1 cellular context compared by ENCODE assay signal in the genomic region with DNA sequence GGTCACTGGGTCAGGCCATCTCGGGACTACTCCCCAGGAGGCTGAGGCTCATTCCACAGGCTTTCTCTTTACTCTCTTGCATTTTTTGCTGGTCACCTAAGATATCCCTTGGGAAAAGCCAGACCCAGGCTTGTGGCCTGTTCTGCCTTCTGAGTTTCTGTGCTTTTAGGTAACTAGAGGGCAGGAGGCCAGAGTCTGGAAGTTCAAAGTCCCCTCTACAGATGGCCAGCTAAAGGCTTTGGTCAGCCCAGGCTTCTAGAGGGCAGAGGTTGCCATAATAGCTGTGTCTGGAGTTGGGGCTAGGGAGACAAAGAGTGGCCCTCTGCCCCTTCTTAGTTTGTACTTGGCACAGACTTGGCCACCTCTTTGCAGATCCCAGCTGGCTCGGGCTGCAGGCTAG.
A peak's percentile ranks its signal among the peaks of the same experiment; 100 is the strongest.
TF ChIP-seq lines count a peak whose summit lies in the region.

No MANE protein-coding gene starts in this region.

TF ChIP-seq in HepG2, 621 proteins besides CTCF, POLR2A, EP300 and RAD21:
- TF ChIP-seq CREB1 (IDR thresholded peaks at IDR 0.05) (no peak), CREB1 (CRISPR knock-in tag; IDR thresholded peaks at IDR 0.05) (no peak), HNF4G (IDR thresholded peaks at IDR 0.05; ENCODE audit: borderline replicate concordance, low read depth, low read length) (0 out of 2 replicates have a peak, but pooled peaks have one; percentile 18), HNF4G (CRISPR knock-in tag; IDR thresholded peaks at IDR 0.05; ENCODE audit: borderline replicate concordance, low read depth) (no peak), ATM (IDR thresholded peaks at IDR 0.05; ENCODE audit: borderline replicate concordance) (no peak), ZNF644 (CRISPR knock-in tag; IDR thresholded peaks at IDR 0.05; ENCODE audit: low read depth) (0 out of 2 replicates have a peak, but pooled peaks have one; percentile 25), ZNF768 (CRISPR knock-in tag; IDR thresholded peaks at IDR 0.05) (no peak), NRL (CRISPR knock-in tag; IDR thresholded peaks at IDR 0.05; ENCODE audit: borderline replicate concordance) (no peak), ZNF556 (CRISPR knock-in tag; IDR thresholded peaks at IDR 0.05; ENCODE audit: borderline replicate concordance) (no peak), ZNF33B (CRISPR knock-in tag; IDR thresholded peaks at IDR 0.05) (no peak), HIVEP1 (CRISPR knock-in tag; IDR thresholded peaks at IDR 0.05) (no peak), NR2F1 (CRISPR knock-in tag; IDR thresholded peaks at IDR 0.05) (0 out of 4 replicates have a peak, but pooled peaks have one; percentile 31 to 37), BRCA1 (CRISPR knock-in tag; IDR thresholded peaks at IDR 0.05) (no peak), HNF4A (CRISPR knock-in tag; IDR thresholded peaks at IDR 0.05) (peak; percentile 76), ZFP36 (IDR thresholded peaks at IDR 0.05; ENCODE audit: borderline replicate concordance, low read depth, low read length, partially characterized antibody) (no peak), ARID2 (CRISPR knock-in tag; IDR thresholded peaks at IDR 0.05; ENCODE audit: borderline replicate concordance) (no peak), ZNF703 (CRISPR knock-in tag; IDR thresholded peaks at IDR 0.05; ENCODE audit: borderline replicate concordance) (no peak), RXRB (CRISPR knock-in tag; IDR thresholded peaks at IDR 0.05; ENCODE audit: borderline replicate concordance) (0 out of 2 replicates have a peak, but pooled peaks have one; percentile 18)
- TF ChIP-seq, protein P1, sequence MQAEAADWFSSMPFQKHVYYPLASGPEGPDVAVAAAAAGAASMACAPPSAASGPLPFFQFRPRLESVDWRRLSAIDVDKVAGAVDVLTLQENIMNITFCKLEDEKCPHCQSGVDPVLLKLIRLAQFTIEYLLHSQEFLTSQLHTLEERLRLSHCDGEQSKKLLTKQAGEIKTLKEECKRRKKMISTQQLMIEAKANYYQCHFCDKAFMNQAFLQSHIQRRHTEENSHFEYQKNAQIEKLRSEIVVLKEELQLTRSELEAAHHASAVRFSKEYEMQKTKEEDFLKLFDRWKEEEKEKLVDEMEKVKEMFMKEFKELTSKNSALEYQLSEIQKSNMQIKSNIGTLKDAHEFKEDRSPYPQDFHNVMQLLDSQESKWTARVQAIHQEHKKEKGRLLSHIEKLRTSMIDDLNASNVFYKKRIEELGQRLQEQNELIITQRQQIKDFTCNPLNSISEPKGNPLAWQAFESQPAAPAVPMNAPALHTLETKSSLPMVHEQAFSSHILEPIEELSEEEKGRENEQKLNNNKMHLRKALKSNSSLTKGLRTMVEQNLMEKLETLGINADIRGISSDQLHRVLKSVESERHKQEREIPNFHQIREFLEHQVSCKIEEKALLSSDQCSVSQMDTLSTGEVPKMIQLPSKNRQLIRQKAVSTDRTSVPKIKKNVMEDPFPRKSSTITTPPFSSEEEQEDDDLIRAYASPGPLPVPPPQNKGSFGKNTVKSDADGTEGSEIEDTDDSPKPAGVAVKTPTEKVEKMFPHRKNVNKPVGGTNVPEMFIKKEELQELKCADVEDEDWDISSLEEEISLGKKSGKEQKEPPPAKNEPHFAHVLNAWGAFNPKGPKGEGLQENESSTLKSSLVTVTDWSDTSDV (CRISPR knock-in tag; IDR thresholded peaks at IDR 0.05), result no peak
- TF ChIP-seq, protein P2, sequence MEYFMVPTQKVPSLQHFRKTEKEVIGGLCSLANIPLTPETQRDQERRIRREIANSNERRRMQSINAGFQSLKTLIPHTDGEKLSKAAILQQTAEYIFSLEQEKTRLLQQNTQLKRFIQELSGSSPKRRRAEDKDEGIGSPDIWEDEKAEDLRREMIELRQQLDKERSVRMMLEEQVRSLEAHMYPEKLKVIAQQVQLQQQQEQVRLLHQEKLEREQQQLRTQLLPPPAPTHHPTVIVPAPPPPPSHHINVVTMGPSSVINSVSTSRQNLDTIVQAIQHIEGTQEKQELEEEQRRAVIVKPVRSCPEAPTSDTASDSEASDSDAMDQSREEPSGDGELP (IDR thresholded peaks at IDR 0.05; ENCODE audit: borderline replicate concordance, low read depth), result peak; percentile 16; the same call in 1 of the 2 replicates
- TF ChIP-seq, protein P3, sequence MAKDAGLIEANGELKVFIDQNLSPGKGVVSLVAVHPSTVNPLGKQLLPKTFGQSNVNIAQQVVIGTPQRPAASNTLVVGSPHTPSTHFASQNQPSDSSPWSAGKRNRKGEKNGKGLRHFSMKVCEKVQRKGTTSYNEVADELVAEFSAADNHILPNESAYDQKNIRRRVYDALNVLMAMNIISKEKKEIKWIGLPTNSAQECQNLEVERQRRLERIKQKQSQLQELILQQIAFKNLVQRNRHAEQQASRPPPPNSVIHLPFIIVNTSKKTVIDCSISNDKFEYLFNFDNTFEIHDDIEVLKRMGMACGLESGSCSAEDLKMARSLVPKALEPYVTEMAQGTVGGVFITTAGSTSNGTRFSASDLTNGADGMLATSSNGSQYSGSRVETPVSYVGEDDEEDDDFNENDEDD (CRISPR knock-in tag; IDR thresholded peaks at IDR 0.05; ENCODE audit: borderline replicate concordance), result no peak
